12 cellular contexts compared by ENCODE assay signal in the genomic region with DNA sequence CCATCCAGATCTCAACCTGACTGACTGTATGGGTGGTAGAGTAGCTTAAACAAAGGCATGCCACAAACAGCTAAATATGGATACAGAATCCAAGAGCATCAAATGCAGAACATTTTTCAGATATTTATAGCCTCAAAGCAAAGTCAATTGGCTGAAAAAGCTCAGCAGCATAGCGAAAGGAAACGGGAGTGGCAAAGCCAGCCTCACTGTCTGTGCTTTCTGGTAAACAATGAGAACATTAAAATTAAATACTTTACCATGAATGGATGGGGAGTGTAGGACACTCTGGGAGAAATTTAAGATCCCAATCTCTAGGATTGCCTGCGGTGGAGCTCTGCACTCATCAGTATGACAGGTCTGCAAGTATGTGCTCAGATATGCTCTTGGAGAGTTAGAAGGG. TPM values are rescaled to one million over a fixed set of nuclear protein-coding genes. Genes with fewer than 3 reads are reported as not detected.
A peak's percentile ranks its signal among the peaks of the same experiment; 100 is the strongest.
DNase-seq lines count a peak whose midpoint lies in the region; ATAC-seq and TF ChIP-seq lines count a peak whose summit lies in the region.
"Had no signal": no experiment of that assay in that cellular context is flagged by ENCODE, and none has a peak within 500 bp of the region (broad histone marks: within the 10 kb centered on the region; RNA-seq: fewer than 3 reads in every experiment).

No MANE protein-coding gene starts in this region.

- H3K4me1 ChIP-seq in esophagus squamous epithelium (peaks cover 0 to 70% (median 3%) of the 10 kb centered on the region in 3 donors), sigmoid colon (peaks cover 0 to 75% (median 51%) of the 10 kb centered on the region in 4 donors), prostate gland (replicated peaks) (no peaks in the 10 kb centered on the region)

- peak overlapping the region in 3 of 4 donors; percentile 10 to 45 (median 23) for H3K27ac ChIP-seq in esophagus squamous epithelium
- peak overlapping the region in 2 of 4 donors; percentile 31 to 55 for H3K27ac ChIP-seq in sigmoid colon
- no peak overlapping the region for H3K27ac ChIP-seq in prostate gland

- no peak for TF ChIP-seq CTCF in esophagus squamous epithelium (IDR thresholded peaks at IDR 0.05)
- no peak for TF ChIP-seq CTCF in sigmoid colon (IDR thresholded peaks at IDR 0.05)
- no peak for TF ChIP-seq CTCF in prostate gland (IDR thresholded peaks at IDR 0.05)

- H3K9me3 ChIP-seq in esophagus squamous epithelium (no peaks in the 10 kb centered on the region), sigmoid colon (no peaks in the 10 kb centered on the region), prostate gland (no peaks in the 10 kb centered on the region)

- intact Hi-C loops in esophagus squamous epithelium (cut with DNase I) = no loop called here
- intact Hi-C loops in sigmoid colon (cut with DNase I) = loop anchor here (5.0 to 10.0 kb wide), 3 partner anchors 41 to 927 kb away; a partner anchor contains a TSS
- intact Hi-C loops in prostate gland (cut with DNase I) = loop anchor here (10.0 kb wide), 1 partner anchor 187 kb away; no protein-coding TSS in a partner anchor

- in situ Hi-C loops in KBM-7 (cut with MboI; ENCODE audit: low pct_unique_long_range_greater_than_20kb, low sequenced_read_pairs) = no loop called here

- H3K4me3 ChIP-seq in esophagus squamous epithelium (peak overlapping the region in 2 of 4 donors; percentile 17 to 38), sigmoid colon (peak overlapping the region in 3 of 4 donors; percentile 11 to 15 (median 13)), prostate gland (no peak overlapping the region)

- TF ChIP-seq POLR2A in esophagus squamous epithelium (IDR thresholded peaks at IDR 0.05) (no peak), sigmoid colon (IDR thresholded peaks at IDR 0.05) (no peak), prostate gland (IDR thresholded peaks at IDR 0.05) (no peak)

- H3K36me3 ChIP-seq in esophagus squamous epithelium (no peaks in the 10 kb centered on the region), sigmoid colon (no peaks in the 10 kb centered on the region), prostate gland (no peaks in the 10 kb centered on the region)

- no peak for TF ChIP-seq EP300 in sigmoid colon (IDR thresholded peaks at IDR 0.05)

- peak; percentile 51 for DNase-seq in HCEC 1CT
- no peak for DNase-seq in esophagus squamous epithelium (lab: John Stamatoyannopoulos, UW)
- DNase-seq in sigmoid colon = no peak
- no peak for DNase-seq in KBM-7
- DNase-seq in prostate gland (ENCODE audit: low spot score) = no peak
- DNase-seq in NK-92 (lab: John Stamatoyannopoulos, UW; ENCODE audit: unreplicated experiment) = no peak
- DNase-seq: activated B cell treated with CpG ODN at 0.5 μM for 24 hours; activated naive CD4-positive, alpha-beta T cell treated with anti-CD3 and anti-CD28 coated beads, Interleukin-2, amount 50 U/mL, for 16 hours; stimulated activated CD4-positive, alpha-beta T cell treated with anti-CD3 and anti-CD28 coated beads, Interleukin-1b, Interleukin-23, amount 100 ng/mL, for 48 hours; stimulated activated CD8-positive, alpha-beta memory T cell treated with anti-CD3 and anti-CD28 coated beads, Interleukin-4, amount 100 ng/mL, for 48 hours had no signal

- 50 to 68% methylated on average over 3 of the region's 3 CpGs for WGBS in esophagus squamous epithelium, 2 donors
- 33 to 52% methylated on average over 3 of the region's 3 CpGs for WGBS in sigmoid colon, 2 donors
- 44% methylated on average over 3 of the region's 3 CpGs for whole genome bisulfite sequencing in prostate gland

- no peaks in the 10 kb centered on the region for H3K27me3 ChIP-seq in esophagus squamous epithelium
- H3K27me3 ChIP-seq in sigmoid colon = no peaks in the 10 kb centered on the region
- H3K27me3 ChIP-seq in prostate gland (replicated peaks; ENCODE audit: insufficient read depth) = no peaks in the 10 kb centered on the region

- ATAC-seq in SK-N-SH treated with all-trans-retinoic acid at 6 μM for 48 hours = peak; percentile 1; the same call in 2 of the 3 replicates
- ATAC-seq: HepG2 had no signal

TF ChIP-seq in SK-N-SH treated with all-trans-retinoic acid at 6 μM for 48 hours, 23 proteins besides CTCF, POLR2A, EP300 and RAD21:
- no peak for TF ChIP-seq ISL1 (CRISPR knock-in tag; IDR thresholded peaks at IDR 0.05)
- TF ChIP-seq, protein P1, sequence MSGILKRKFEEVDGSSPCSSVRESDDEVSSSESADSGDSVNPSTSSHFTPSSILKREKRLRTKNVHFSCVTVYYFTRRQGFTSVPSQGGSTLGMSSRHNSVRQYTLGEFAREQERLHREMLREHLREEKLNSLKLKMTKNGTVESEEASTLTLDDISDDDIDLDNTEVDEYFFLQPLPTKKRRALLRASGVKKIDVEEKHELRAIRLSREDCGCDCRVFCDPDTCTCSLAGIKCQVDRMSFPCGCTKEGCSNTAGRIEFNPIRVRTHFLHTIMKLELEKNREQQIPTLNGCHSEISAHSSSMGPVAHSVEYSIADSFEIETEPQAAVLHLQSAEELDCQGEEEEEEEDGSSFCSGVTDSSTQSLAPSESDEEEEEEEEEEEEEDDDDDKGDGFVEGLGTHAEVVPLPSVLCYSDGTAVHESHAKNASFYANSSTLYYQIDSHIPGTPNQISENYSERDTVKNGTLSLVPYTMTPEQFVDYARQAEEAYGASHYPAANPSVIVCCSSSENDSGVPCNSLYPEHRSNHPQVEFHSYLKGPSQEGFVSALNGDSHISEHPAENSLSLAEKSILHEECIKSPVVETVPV (CRISPR knock-in tag; IDR thresholded peaks at IDR 0.05) = no peak
- TF ChIP-seq ZFP3 (CRISPR knock-in tag; IDR thresholded peaks at IDR 0.05) = no peak
- TF ChIP-seq ARNTL (CRISPR knock-in tag; IDR thresholded peaks at IDR 0.05; ENCODE audit: borderline replicate concordance, low read depth) = no peak
- TF ChIP-seq RARB (CRISPR knock-in tag; IDR thresholded peaks at IDR 0.05) = no peak
- TF ChIP-seq PPARA (CRISPR knock-in tag; IDR thresholded peaks at IDR 0.05; ENCODE audit: borderline replicate concordance) = no peak
- TF ChIP-seq, protein P2, sequence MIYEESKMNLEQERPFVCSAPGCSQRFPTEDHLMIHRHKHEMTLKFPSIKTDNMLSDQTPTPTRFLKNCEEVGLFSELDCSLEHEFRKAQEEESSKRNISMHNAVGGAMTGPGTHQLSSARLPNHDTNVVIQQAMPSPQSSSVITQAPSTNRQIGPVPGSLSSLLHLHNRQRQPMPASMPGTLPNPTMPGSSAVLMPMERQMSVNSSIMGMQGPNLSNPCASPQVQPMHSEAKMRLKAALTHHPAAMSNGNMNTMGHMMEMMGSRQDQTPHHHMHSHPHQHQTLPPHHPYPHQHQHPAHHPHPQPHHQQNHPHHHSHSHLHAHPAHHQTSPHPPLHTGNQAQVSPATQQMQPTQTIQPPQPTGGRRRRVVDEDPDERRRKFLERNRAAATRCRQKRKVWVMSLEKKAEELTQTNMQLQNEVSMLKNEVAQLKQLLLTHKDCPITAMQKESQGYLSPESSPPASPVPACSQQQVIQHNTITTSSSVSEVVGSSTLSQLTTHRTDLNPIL (CRISPR knock-in tag; IDR thresholded peaks at IDR 0.05; ENCODE audit: low read depth) = no peak
- TF ChIP-seq, protein P3, sequence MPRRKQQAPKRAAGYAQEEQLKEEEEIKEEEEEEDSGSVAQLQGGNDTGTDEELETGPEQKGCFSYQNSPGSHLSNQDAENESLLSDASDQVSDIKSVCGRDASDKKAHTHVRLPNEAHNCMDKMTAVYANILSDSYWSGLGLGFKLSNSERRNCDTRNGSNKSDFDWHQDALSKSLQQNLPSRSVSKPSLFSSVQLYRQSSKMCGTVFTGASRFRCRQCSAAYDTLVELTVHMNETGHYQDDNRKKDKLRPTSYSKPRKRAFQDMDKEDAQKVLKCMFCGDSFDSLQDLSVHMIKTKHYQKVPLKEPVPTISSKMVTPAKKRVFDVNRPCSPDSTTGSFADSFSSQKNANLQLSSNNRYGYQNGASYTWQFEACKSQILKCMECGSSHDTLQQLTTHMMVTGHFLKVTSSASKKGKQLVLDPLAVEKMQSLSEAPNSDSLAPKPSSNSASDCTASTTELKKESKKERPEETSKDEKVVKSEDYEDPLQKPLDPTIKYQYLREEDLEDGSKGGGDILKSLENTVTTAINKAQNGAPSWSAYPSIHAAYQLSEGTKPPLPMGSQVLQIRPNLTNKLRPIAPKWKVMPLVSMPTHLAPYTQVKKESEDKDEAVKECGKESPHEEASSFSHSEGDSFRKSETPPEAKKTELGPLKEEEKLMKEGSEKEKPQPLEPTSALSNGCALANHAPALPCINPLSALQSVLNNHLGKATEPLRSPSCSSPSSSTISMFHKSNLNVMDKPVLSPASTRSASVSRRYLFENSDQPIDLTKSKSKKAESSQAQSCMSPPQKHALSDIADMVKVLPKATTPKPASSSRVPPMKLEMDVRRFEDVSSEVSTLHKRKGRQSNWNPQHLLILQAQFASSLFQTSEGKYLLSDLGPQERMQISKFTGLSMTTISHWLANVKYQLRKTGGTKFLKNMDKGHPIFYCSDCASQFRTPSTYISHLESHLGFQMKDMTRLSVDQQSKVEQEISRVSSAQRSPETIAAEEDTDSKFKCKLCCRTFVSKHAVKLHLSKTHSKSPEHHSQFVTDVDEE (CRISPR knock-in tag; IDR thresholded peaks at IDR 0.05) = no peak

RNA-seq across cellular contexts. Expression of a gene that starts 4.4 kb away (rescaled TPM):
- 10 to 100 TPM; 20.4 to 29.8 (median 25.5) TPM for total RNA-seq in esophagus squamous epithelium
- 10 to 100 TPM; 11.1 to 25.5 (median 18.9) TPM for total RNA-seq in sigmoid colon
- polyA plus RNA-seq in sigmoid colon = 1 to 10 TPM in 2 of 3 donors, under 1 TPM in 1; 0.92 to 3.0 (median 1.2) TPM
- 10 to 100 TPM in 1 of 2 donors, 1 to 10 TPM in 1; 9.2 to 36.9 TPM for total RNA-seq in prostate gland

Comparison
In these comparisons a context has a peak if more than half of its experiments do, and no peak if none do; other contexts are left out.
1. H3K27ac ChIP-seq: peak in esophagus squamous epithelium (3 of 4); none in prostate gland (0 of 2).
2. H3K4me3 ChIP-seq: peak in sigmoid colon (3 of 4); none in prostate gland (0 of 2).